In the genomic region with DNA sequence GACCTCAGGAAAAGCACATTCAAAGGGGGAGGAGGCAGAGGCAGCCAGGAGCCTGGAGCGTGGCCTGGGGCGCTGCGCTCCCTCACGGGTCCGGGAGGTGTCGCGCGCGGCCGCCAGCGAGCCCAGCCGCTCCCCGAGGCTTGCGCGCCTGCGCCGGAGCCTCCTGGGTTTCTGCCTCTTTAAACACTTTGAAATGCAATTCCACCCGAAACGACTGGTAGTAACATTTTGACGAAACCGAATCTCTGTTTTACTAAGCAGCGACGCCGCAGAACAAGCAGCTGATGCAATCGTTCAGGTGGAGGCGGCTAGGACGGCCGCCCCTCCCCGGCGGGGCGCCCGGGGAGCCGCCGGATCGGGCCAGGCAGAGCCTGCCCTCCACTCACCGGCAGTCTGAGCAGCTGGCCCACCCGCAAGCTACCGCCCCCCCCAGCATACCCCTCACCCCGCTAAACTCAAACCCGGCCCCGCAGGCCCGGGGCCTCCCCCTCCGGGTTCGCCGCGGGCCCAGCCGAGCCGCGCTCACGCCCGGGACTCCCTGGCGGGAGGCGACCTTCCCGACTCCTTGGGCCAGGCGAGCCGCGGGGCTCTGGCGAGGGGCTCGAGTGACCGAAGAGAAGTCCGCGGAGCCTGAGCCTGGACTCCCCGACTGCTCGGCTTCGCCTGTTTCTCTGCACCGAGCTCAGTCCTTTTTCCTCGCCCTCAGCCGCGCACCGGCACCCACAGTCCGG, we compare ENCODE assay signal across 8 cellular contexts. TPM values are rescaled to one million over a fixed set of nuclear protein-coding genes. Genes with fewer than 3 reads are reported as not detected.
DNase-seq lines count a peak whose midpoint lies in the region; ATAC-seq and TF ChIP-seq lines count a peak whose summit lies in the region.

No MANE protein-coding gene starts in this region.

- ATAC-seq in GM19372 (IDR thresholded peaks at IDR 0.05; ENCODE audit: low read depth, unreplicated experiment) (peak; percentile 91), HG03469 (IDR thresholded peaks at IDR 0.05; ENCODE audit: unreplicated experiment) (peak; percentile 93)

- TF ChIP-seq CTCF in CD14-positive monocyte (IDR thresholded peaks at IDR 0.05) (peak; percentile 86), foreskin fibroblast (IDR thresholded peaks at IDR 0.05; ENCODE audit: low read depth, low read length) (peak; percentile 77), neural crest cell (conservative IDR thresholded peaks at IDR 0.05) (peak; percentile 75)

- intact Hi-C loops in CD14-positive monocyte (cut with micrococcal nuclease) = loop anchor here (10.0 kb wide), 2 partner anchors 642 to 652 kb away; no protein-coding TSS in a partner anchor

- H3K4me3 ChIP-seq in foreskin fibroblast (ENCODE audit: low read depth in 1 of 2, low read length in 2 of 2) = peak overlapping the region; percentile 83 to 84

- DNase-seq in CD14-positive monocyte (ENCODE audit: low spot score) (peak; percentile 54), OCI-M1 (lab: John Stamatoyannopoulos, UW) (peak; percentile 78), foreskin fibroblast (peak; percentile 83 to 95), neural crest cell (ENCODE audit: low read depth, low spot score) (peak; percentile 70)
- peak; percentile 65 for DNase-seq in activated effector memory CD4-positive, alpha-beta T cell treated with Interleukin-2 at 50 U/mL for 16 hours

- H3K4me3 Mint-ChIP-seq in CD14-positive monocyte = peak overlapping the region; percentile 93 to 96
- peak overlapping the region; percentile 91 for H3K4me3 Mint-ChIP-seq in neural crest cell
- H3K4me3 Mint-ChIP-seq in stimulated activated naive CD8-positive, alpha-beta T cell treated with anti-CD3 and anti-CD28 coated beads, Interleukin-15, Interleukin-2, amounts not matched to agents 100 ng/mL and 50 ng/mL, for 24 hours = peak overlapping the region; percentile 73

- H3K4me1 Mint-ChIP-seq in CD14-positive monocyte (peaks cover 50% of the 10 kb centered on the region), neural crest cell (peaks cover 35% of the 10 kb centered on the region)
- H3K4me1 Mint-ChIP-seq in stimulated activated naive CD8-positive, alpha-beta T cell treated with anti-CD3 and anti-CD28 coated beads, Interleukin-15, Interleukin-2, amounts not matched to agents 100 ng/mL and 50 ng/mL, for 24 hours (ENCODE audit: low read depth) = peaks cover 38% of the 10 kb centered on the region

- H3K36me3 Mint-ChIP-seq in CD14-positive monocyte = peaks cover 0 to 16% of the 10 kb centered on the region in 2 donors
- no peaks in the 10 kb centered on the region for H3K36me3 Mint-ChIP-seq in neural crest cell (ENCODE audit: low read depth)
- no peaks in the 10 kb centered on the region for H3K36me3 Mint-ChIP-seq in stimulated activated naive CD8-positive, alpha-beta T cell treated with anti-CD3 and anti-CD28 coated beads, Interleukin-15, Interleukin-2, amounts not matched to agents 100 ng/mL and 50 ng/mL, for 24 hours (ENCODE audit: low read depth)

- H3K9me3 Mint-ChIP-seq in CD14-positive monocyte (peaks cover 0 to 26% (median 14%) of the 10 kb centered on the region in 7 donors), neural crest cell (no peaks in the 10 kb centered on the region)
- no peaks in the 10 kb centered on the region for H3K9me3 Mint-ChIP-seq in stimulated activated naive CD8-positive, alpha-beta T cell treated with anti-CD3 and anti-CD28 coated beads, Interleukin-15, Interleukin-2, amounts not matched to agents 100 ng/mL and 50 ng/mL, for 24 hours

- H3K27ac Mint-ChIP-seq in CD14-positive monocyte (no peak overlapping the region), neural crest cell (ENCODE audit: unreplicated experiment) (no peak overlapping the region)
- peak overlapping the region; percentile 49 for H3K27ac Mint-ChIP-seq in stimulated activated naive CD8-positive, alpha-beta T cell treated with anti-CD3 and anti-CD28 coated beads, Interleukin-15, Interleukin-2, amounts not matched to agents 100 ng/mL and 50 ng/mL, for 24 hours

- peaks cover 63 to 83% (median 69%) of the 10 kb centered on the region in 3 donors for H3K27me3 Mint-ChIP-seq in CD14-positive monocyte (ENCODE audit: low read depth in 3 of 3)
- H3K27me3 Mint-ChIP-seq in neural crest cell (ENCODE audit: low read depth) = peaks cover 92% of the 10 kb centered on the region
- H3K27me3 Mint-ChIP-seq in stimulated activated naive CD8-positive, alpha-beta T cell treated with anti-CD3 and anti-CD28 coated beads, Interleukin-15, Interleukin-2, amounts not matched to agents 100 ng/mL and 50 ng/mL, for 24 hours = peaks cover 69% of the 10 kb centered on the region

RNA-seq across cellular contexts. Expression of a gene that starts 3.3 kb away (rescaled TPM):
- not detected for polyA plus RNA-seq in CD14-positive monocyte
- 0.30 TPM in 1 of 2 replicates, not detected in the other for total RNA-seq in neural crest cell

Comparison
In these comparisons a context has a peak if more than half of its experiments do, and no peak if none do; other contexts are left out.
1. Peak in every context shown above with its lines: DNase-seq, ATAC-seq and H3K4me3 ChIP-seq.